Comparison of ENCODE assay signal across 10 cellular contexts in the genomic region with DNA sequence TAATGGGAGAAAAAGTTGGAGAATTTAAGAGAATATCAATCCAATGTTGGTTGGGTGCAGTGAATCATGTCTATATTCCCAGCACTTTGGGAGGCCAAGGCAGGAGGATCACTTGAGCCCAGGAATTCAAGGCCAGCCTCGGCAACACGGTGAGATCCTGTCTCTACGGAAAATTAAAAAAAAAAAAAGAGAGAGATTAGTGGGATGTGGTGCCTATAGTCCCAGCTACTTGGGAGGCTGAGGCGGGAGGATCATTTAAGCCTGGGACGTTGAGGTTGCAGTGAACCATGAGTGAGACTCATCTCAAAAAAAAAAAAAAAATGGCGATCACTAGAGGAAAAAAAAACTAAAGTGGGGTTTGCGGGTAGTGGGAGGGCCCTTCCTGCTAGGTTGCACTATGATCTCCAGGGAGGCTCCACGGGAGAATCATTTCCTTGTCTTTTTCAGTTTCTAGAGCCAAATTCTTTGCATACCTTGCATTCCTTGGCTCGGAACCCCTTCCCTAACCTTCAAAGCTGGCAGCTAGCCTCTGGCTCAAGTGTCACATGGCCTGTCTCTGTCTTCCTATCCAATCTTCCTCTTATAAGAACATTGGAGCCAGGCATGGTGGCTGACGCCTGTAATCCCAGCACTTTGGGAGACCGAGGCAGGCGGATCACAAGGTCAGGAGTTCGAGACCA. TPM values are rescaled to one million over a fixed set of nuclear protein-coding genes. Genes with fewer than 3 reads are reported as not detected.
DNase-seq lines count a peak whose midpoint lies in the region; ATAC-seq and TF ChIP-seq lines count a peak whose summit lies in the region.
"Had no signal": no experiment of that assay in that cellular context is flagged by ENCODE, and none has a peak within 500 bp of the region (broad histone marks: within the 10 kb centered on the region; RNA-seq: fewer than 3 reads in every experiment).

No MANE protein-coding gene starts in this region.

- H3K27ac Mint-ChIP-seq in HFFc6: peak overlapping the region; percentile 89
- H3K27ac Mint-ChIP-seq: activated CD4-positive, alpha-beta T cell treated with anti-CD3 and anti-CD28 coated beads, Interleukin-2, amount 10 ng/mL, durations not matched to agents 24 days and 14 days had no signal

- H3K4me3 Mint-ChIP-seq in HFFc6: peak overlapping the region; percentile 49
- H3K4me3 Mint-ChIP-seq: activated CD4-positive, alpha-beta T cell treated with anti-CD3 and anti-CD28 coated beads, Interleukin-2, amount 10 ng/mL, durations not matched to agents 24 days and 14 days had no signal

- ATAC-seq in HG03025 (IDR thresholded peaks at IDR 0.05; ENCODE audit: low FRiP score, unreplicated experiment): no peak
- no peak for ATAC-seq in HG03045 (IDR thresholded peaks at IDR 0.05; ENCODE audit: unreplicated experiment)

- H3K36me3 Mint-ChIP-seq in HFFc6 (ENCODE audit: low read depth): no peaks in the 10 kb centered on the region; the same call in 1 of the 2 replicates

- H3K9me3 Mint-ChIP-seq in HFFc6: no peaks in the 10 kb centered on the region
- H3K9me3 Mint-ChIP-seq: activated CD4-positive, alpha-beta T cell treated with anti-CD3 and anti-CD28 coated beads, Interleukin-2, amount 10 ng/mL, durations not matched to agents 24 days and 14 days had no signal

- H3K4me3 ChIP-seq in astrocyte of the cerebellum (ENCODE audit: low read depth, low read length): no peak overlapping the region

- H3K4me1 Mint-ChIP-seq in HFFc6 (ENCODE audit: low read depth): peaks cover 40% of the 10 kb centered on the region
- H3K4me1 Mint-ChIP-seq: activated CD4-positive, alpha-beta T cell treated with anti-CD3 and anti-CD28 coated beads, Interleukin-2, amount 10 ng/mL, durations not matched to agents 24 days and 14 days had no signal

- in situ Hi-C loops in astrocyte of the cerebellum (cut with HindIII; ENCODE audit: low sequenced_read_pairs): no loop called here

- DNase-seq in HFFc6: peak; percentile 92
- peak; percentile 96 for DNase-seq in astrocyte of the cerebellum (ENCODE audit: low read depth)
- peak; percentile 84 for DNase-seq in iPS DF 4.7 (ENCODE audit: extremely low read depth, low spot score)
- peak; percentile 74 for DNase-seq in stromal cell of bone marrow (ENCODE audit: low read depth)
- no peak for DNase-seq in Kasumi-1 (lab: John Stamatoyannopoulos, UW)
- DNase-seq in medulla oblongata (ENCODE audit: extremely low spot score): no peak
- DNase-seq: activated CD4-positive, alpha-beta T cell treated with anti-CD3 and anti-CD28 coated beads, Interleukin-2, amount 10 ng/mL, durations not matched to agents 24 days and 14 days; NCI-H2081 had no signal

- peaks cover 5% of the 10 kb centered on the region for H3K27me3 Mint-ChIP-seq in HFFc6 (ENCODE audit: insufficient read depth)
- H3K27me3 Mint-ChIP-seq: activated CD4-positive, alpha-beta T cell treated with anti-CD3 and anti-CD28 coated beads, Interleukin-2, amount 10 ng/mL, durations not matched to agents 24 days and 14 days had no signal

- no peak for TF ChIP-seq CTCF in HFFc6 (IDR thresholded peaks at IDR 0.05)
- TF ChIP-seq CTCF in astrocyte of the cerebellum (IDR thresholded peaks at IDR 0.05; ENCODE audit: low read depth, low read length, missing control alignments): no peak

RNA-seq across cellular contexts. Expression of a gene that starts 5.8 kb away (rescaled TPM):
- total RNA-seq in HFFc6 (2021; fragmentation: NEBNext Ultra II Directional; extraction: Animal tissue kit (Norgen Biotek cat#: 25700)): 100 to 1,000 TPM in 1 of 6 experiments, 10 to 100 TPM in 5; 80.2 to 108 (median 87.8) TPM

RNA-seq across cellular contexts. Expression of a gene that starts 28.7 kb away (rescaled TPM):
- 10 to 100 TPM; 10.2 to 24.7 (median 22.2) TPM for total RNA-seq in HFFc6 (2021; fragmentation: NEBNext Ultra II Directional; extraction: Animal tissue kit (Norgen Biotek cat#: 25700))

RNA-seq across cellular contexts. Expression of a gene that starts 30.3 kb away (rescaled TPM):
- 10 to 100 TPM; 13.7 to 25.8 (median 15.1) TPM for total RNA-seq in HFFc6 (2021; fragmentation: NEBNext Ultra II Directional; extraction: Animal tissue kit (Norgen Biotek cat#: 25700))

RNA-seq across cellular contexts. Expression of a gene that starts 35.6 kb away (rescaled TPM):
- not detected for total RNA-seq in HFFc6 (2021; fragmentation: NEBNext Ultra II Directional; extraction: Animal tissue kit (Norgen Biotek cat#: 25700))
- total RNA-seq: activated CD4-positive, alpha-beta T cell treated with anti-CD3 and anti-CD28 coated beads, Interleukin-2, amount 10 ng/mL, durations not matched to agents 24 days and 14 days had no signal

RNA-seq across cellular contexts. Expression of a gene that starts 47.5 kb away (rescaled TPM):
- 100 to 1,000 TPM; 106 to 129 (median 117) TPM for total RNA-seq in HFFc6 (2021; fragmentation: NEBNext Ultra II Directional; extraction: Animal tissue kit (Norgen Biotek cat#: 25700))

Comparison
In these comparisons a context has a peak if more than half of its experiments do, and no peak if none do; other contexts are left out.
1. DNase-seq: peak in HFFc6 (single experiment), astrocyte of the cerebellum (single experiment), iPS DF 4.7 (single experiment) and stromal cell of bone marrow (single experiment); none in Kasumi-1 (0 of 2) and medulla oblongata (single experiment).